Comparison of ENCODE assay signal across 11 cellular contexts in genomic region chr19:48780684-48781391, GRCh38. TPM values are rescaled to one million over a fixed set of nuclear protein-coding genes. Genes with fewer than 3 reads are reported as not detected.
DNase-seq lines count a peak whose midpoint lies in the region; ATAC-seq, FAIRE-seq and TF ChIP-seq lines count a peak whose summit lies in the region.
"Had no signal": no experiment of that assay in that cellular context is flagged by ENCODE, and none has a peak within 500 bp of the region (broad histone marks: within the 10 kb centered on the region; RNA-seq: fewer than 3 reads in every experiment).

No MANE protein-coding gene starts in this region.

- H3K9me2 ChIP-seq in Karpas-422 (replicated peaks; ENCODE audit: insufficient read depth, low read length): no peaks in the 10 kb centered on the region

- no peak overlapping the region for H3K4me2 ChIP-seq in Karpas-422 (ENCODE audit: low read depth, low read length, poor library complexity, severe bottlenecking)

- no peak for ATAC-seq in HG02798 (IDR thresholded peaks at IDR 0.05; ENCODE audit: poor library complexity, unreplicated experiment)
- ATAC-seq in GM21717 (IDR thresholded peaks at IDR 0.05; ENCODE audit: unreplicated experiment): no peak

- no peaks in the 10 kb centered on the region for H3K79me2 ChIP-seq in Karpas-422 (ENCODE audit: low read length)

- 0 out of 2 replicates have a peak, but pooled peaks cover 8% of the 10 kb centered on the region for H3K4me1 ChIP-seq in SJCRH30
- peaks cover 0 to 9% of the 10 kb centered on the region in 2 donors for H3K4me1 ChIP-seq in small intestine (ENCODE audit: control insufficient read depth in 2 of 2, insufficient read depth in 1 of 2, low read depth in 1 of 2, low read length in 1 of 2)
- H3K4me1 ChIP-seq in Karpas-422 (ENCODE audit: low read length): peaks cover 4% of the 10 kb centered on the region; the same call in 1 of the 2 replicates

- H4K20me1 ChIP-seq in Karpas-422 (ENCODE audit: insufficient read depth, low read depth, low read length): no peaks in the 10 kb centered on the region

- no peaks in the 10 kb centered on the region for H3K36me3 ChIP-seq in SJCRH30
- H3K36me3 ChIP-seq in small intestine (ENCODE audit: control insufficient read depth in 2 of 2, insufficient read depth in 2 of 2, low read length in 2 of 2): no peaks in the 10 kb centered on the region
- H3K36me3 ChIP-seq in Karpas-422 (ENCODE audit: insufficient read depth, low read length): no peaks in the 10 kb centered on the region

- H3K4me1 Mint-ChIP-seq in glutamatergic neuron (ENCODE audit: low read depth, unreplicated experiment): peaks cover 4% of the 10 kb centered on the region

- H2AFZ ChIP-seq in Karpas-422 (ENCODE audit: low read length): no peak overlapping the region

- no peaks in the 10 kb centered on the region for H3K9me3 Mint-ChIP-seq in glutamatergic neuron (ENCODE audit: unreplicated experiment)
- H3K9me3 Mint-ChIP-seq: central memory CD8-positive, alpha-beta T cell had no signal

- H3K9me3 ChIP-seq in SJCRH30 (replicated peaks) (no peaks in the 10 kb centered on the region), small intestine (ENCODE audit: control insufficient read depth, low read depth) (no peaks in the 10 kb centered on the region), Karpas-422 (ENCODE audit: low read length) (no peaks in the 10 kb centered on the region)

- H3K9ac ChIP-seq in Karpas-422 (ENCODE audit: low read length): no peak overlapping the region

- no peaks in the 10 kb centered on the region for H3K36me3 Mint-ChIP-seq in glutamatergic neuron (ENCODE audit: unreplicated experiment)

- peak; percentile 56 for FAIRE-seq in GM18507 (lab: Jason Lieb, UNC)
- FAIRE-seq in small intestine (lab: Jason Lieb, UNC): no peak

- peak overlapping the region; percentile 63 for H3K4me3 Mint-ChIP-seq in glutamatergic neuron (ENCODE audit: unreplicated experiment)
- H3K4me3 Mint-ChIP-seq: central memory CD8-positive, alpha-beta T cell had no signal

- WGBS in small intestine, 3 donors: 14 to 34% (median 24%) methylated on average over 13 of the region's 13 CpGs

- H3K27ac ChIP-seq in SJCRH30 (no peak overlapping the region), small intestine (ENCODE audit: low read depth in 1 of 2, low read length in 1 of 2) (peak overlapping the region; percentile 47 to 81), Karpas-422 (ENCODE audit: low read length) (no peak overlapping the region)

- no peak for DNase-seq in GM18507 (ENCODE audit: extremely low spot score, insufficient read length, low read depth)
- peak; percentile 26 to 42 for DNase-seq in SJCRH30
- no peak for DNase-seq in glutamatergic neuron
- peak; percentile 80 for DNase-seq in small intestine
- no peak for DNase-seq in HuH-7.5 (ENCODE audit: low spot score)
- DNase-seq in Karpas-422: no peak
- DNase-seq: activated CD4-positive, alpha-beta T cell treated with anti-CD3 and anti-CD28 coated beads, Interleukin-2, amount 50 U/mL, for 4 hours; NCI-H345 had no signal

- peaks cover 4% of the 10 kb centered on the region for H3K27me3 Mint-ChIP-seq in glutamatergic neuron (ENCODE audit: unreplicated experiment)

- H3K27ac Mint-ChIP-seq in glutamatergic neuron (ENCODE audit: unreplicated experiment): peak overlapping the region; percentile 46

- H3K27me3 ChIP-seq in SJCRH30: peaks cover 3% of the 10 kb centered on the region; the same call in 1 of the 2 replicates
- H3K27me3 ChIP-seq in small intestine (ENCODE audit: control insufficient read depth in 2 of 2, insufficient read depth in 2 of 2, low read length in 2 of 2): no peaks in the 10 kb centered on the region
- H3K27me3 ChIP-seq in Karpas-422 (ENCODE audit: low read length): no peaks in the 10 kb centered on the region

- no peak overlapping the region for H3K4me3 ChIP-seq in SJCRH30
- no peak overlapping the region for H3K4me3 ChIP-seq in small intestine (ENCODE audit: low read depth in 1 of 2, low read length in 2 of 2)
- H3K4me3 ChIP-seq in Karpas-422 (ENCODE audit: low read length): no peak overlapping the region

- no peak for TF ChIP-seq CTCF in glutamatergic neuron (IDR thresholded peaks at IDR 0.05; ENCODE audit: partially characterized antibody, unreplicated experiment)

RNA-seq across cellular contexts. Expression of gene FGF21, which starts 25.5 kb away (rescaled TPM):
- not detected in 2 replicates for total RNA-seq in SJCRH30 (2014; rRNA removed; shearing (Covaris generic))
- not detected for total RNA-seq in glutamatergic neuron (ENCODE audit: unreplicated experiment)
- polyA plus RNA-seq in small intestine: under 1 TPM in 1 of 3 donors, not detected in 2; 0.09 TPM
- not detected in 2 replicates for total RNA-seq in Karpas-422 (2014; rRNA removed; shearing (Covaris generic); ENCODE audit: low replicate concordance)

RNA-seq across cellular contexts. Expression of gene FUT1, which starts 28.4 kb away (rescaled TPM):
- total RNA-seq in SJCRH30 (2014; rRNA removed; shearing (Covaris generic)): not detected in 2 replicates
- 4.4 TPM for total RNA-seq in glutamatergic neuron (ENCODE audit: unreplicated experiment)
- polyA plus RNA-seq in small intestine: 1 to 10 TPM in 1 of 3 donors, under 1 TPM in 2; 0.22 to 7.8 (median 0.81) TPM
- not detected in 2 replicates for total RNA-seq in Karpas-422 (2014; rRNA removed; shearing (Covaris generic); ENCODE audit: low replicate concordance)

RNA-seq across cellular contexts. Expression of gene BCAT2, which starts 30.0 kb away (rescaled TPM):
- 31.7 and 36.0 TPM in 2 replicates for total RNA-seq in SJCRH30 (2014; rRNA removed; shearing (Covaris generic))
- total RNA-seq in glutamatergic neuron (ENCODE audit: unreplicated experiment): 22.3 TPM
- 10 to 100 TPM; 16.2 to 34.4 (median 25.9) TPM for polyA plus RNA-seq in small intestine
- 45.9 and 74.6 TPM in 2 replicates for total RNA-seq in Karpas-422 (2014; rRNA removed; shearing (Covaris generic); ENCODE audit: low replicate concordance)

RNA-seq across cellular contexts. Expression of gene IZUMO1, which starts 34.1 kb away (rescaled TPM):
- total RNA-seq in SJCRH30 (2014; rRNA removed; shearing (Covaris generic)): not detected in 2 replicates
- total RNA-seq in glutamatergic neuron (ENCODE audit: unreplicated experiment): not detected
- under 1 TPM in 1 of 3 donors, not detected in 2; 0.45 TPM for polyA plus RNA-seq in small intestine
- total RNA-seq in Karpas-422 (2014; rRNA removed; shearing (Covaris generic); ENCODE audit: low replicate concordance): not detected in 2 replicates

RNA-seq across cellular contexts. Expression of gene RASIP1, which starts 40.4 kb away (rescaled TPM):
- total RNA-seq in SJCRH30 (2014; rRNA removed; shearing (Covaris generic)): 0.99 and 1.5 TPM in 2 replicates
- total RNA-seq in glutamatergic neuron (ENCODE audit: unreplicated experiment): 6.2 TPM
- 10 to 100 TPM in 1 of 3 donors, 1 to 10 TPM in 2; 1.3 to 13.5 (median 3.8) TPM for polyA plus RNA-seq in small intestine
- not detected in 2 replicates for total RNA-seq in Karpas-422 (2014; rRNA removed; shearing (Covaris generic); ENCODE audit: low replicate concordance)

Comparison
In these comparisons a context has a peak if more than half of its experiments do, and no peak if none do; other contexts are left out.
1. DNase-seq: peak in SJCRH30 (2 of 2) and small intestine (single experiment); none in GM18507 (single experiment), glutamatergic neuron (single experiment), HuH-7.5 (single experiment) and Karpas-422 (single experiment).
2. H3K27ac ChIP-seq: peak in small intestine (2 of 2); none in SJCRH30 (single experiment) and Karpas-422 (single experiment).